In the genomic region with DNA sequence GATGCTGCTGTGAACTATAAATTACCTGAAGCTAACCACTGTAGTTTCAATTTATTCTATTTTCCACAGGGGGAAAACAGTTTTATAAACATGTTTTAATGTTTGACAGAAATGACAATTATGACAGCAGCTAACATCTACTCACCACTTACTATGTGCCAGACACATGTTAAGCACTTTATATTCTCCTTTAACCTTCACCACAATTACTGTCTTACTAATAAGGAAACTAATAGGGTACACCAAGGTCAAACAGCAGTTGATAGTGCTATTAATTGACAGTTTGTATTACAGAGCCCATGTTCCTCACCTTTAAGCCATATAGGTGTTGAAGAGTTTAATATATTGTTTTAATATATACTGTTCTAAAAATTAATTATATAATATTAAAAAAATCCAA, we compare ENCODE assay signal across 21 cellular contexts.
"Had no signal": no experiment of that assay in that cellular context is flagged by ENCODE, and none has a peak within 500 bp of the region (broad histone marks: within the 10 kb centered on the region; RNA-seq: fewer than 3 reads in every experiment).

No MANE protein-coding gene starts in this region.

- DNase-seq: IMR-90, Kasumi-1, KG1, MM.1S, NCI-H1092 treated with DMSO at 0.1 percent for 48 hours, NCI-H1436, NCI-H187, NCI-H2029, NCI-H2081 treated with DMSO at 0.1 percent for 48 hours, NCI-H2171, NCI-H226, NCI-H446, NCI-H510A, NCI-H524 treated with DMSO at 0.1 percent for 48 hours, NCI-H69, NCI-H774, Right ventricle myocardium superior, RPMI8226, SIG-M5 had no signal

- H3K27ac ChIP-seq: SJSA1, SK-N-MC had no signal

- H3K9me3 ChIP-seq: SJSA1 had no signal

- H3K4me1 ChIP-seq: SJSA1 had no signal

- H3K4me3 ChIP-seq: SJSA1, SK-N-MC had no signal

- H3K27me3 ChIP-seq: SJSA1 had no signal
